In the genomic region with DNA sequence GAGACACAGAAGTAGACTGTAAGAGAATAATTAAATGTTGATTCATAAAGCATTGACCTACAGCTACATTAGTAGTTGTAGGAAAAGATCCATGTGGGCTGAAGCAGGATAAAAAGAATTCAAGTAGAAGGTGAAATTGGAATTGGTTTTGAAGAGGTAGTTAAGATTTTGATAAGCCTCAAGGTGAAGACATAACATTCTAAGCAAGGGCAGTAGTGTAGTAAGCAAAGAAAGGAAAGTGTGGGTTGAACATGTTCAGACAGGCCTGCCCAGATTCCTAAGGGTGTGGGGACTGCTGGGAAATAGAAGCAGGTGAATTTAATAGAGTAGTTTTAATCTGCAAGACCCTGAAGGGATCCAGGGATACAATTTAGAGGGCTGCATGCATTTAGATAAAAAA, we compare ENCODE assay signal across 10 cellular contexts. TPM values are rescaled to one million over a fixed set of nuclear protein-coding genes. Genes with fewer than 3 reads are reported as not detected.
DNase-seq lines count a peak whose midpoint lies in the region; ATAC-seq, FAIRE-seq and TF ChIP-seq lines count a peak whose summit lies in the region.
"Had no signal": no experiment of that assay in that cellular context is flagged by ENCODE, and none has a peak within 500 bp of the region (broad histone marks: within the 10 kb centered on the region; RNA-seq: fewer than 3 reads in every experiment).

No MANE protein-coding gene starts in this region.

- H3K36me3 ChIP-seq in HEK293 (ENCODE audit: control insufficient read depth in 2 of 2, insufficient read depth in 1 of 2, low read length in 2 of 2) = no peaks in the 10 kb centered on the region
- H3K36me3 ChIP-seq: SJCRH30 had no signal

- H3K36me3 Mint-ChIP-seq in activated naive CD4-positive, alpha-beta T cell treated with anti-CD3 and anti-CD28 coated beads, Interleukin-2, amount 50 U/mL, for 72 hours = peaks cover 12 to 36% of the 10 kb centered on the region in 2 donors

- H3K4me3 ChIP-seq in A549 (no peak overlapping the region), HEK293 (ENCODE audit: low read depth, low read length) (no peak overlapping the region)
- H3K4me3 ChIP-seq: K562, SJCRH30 had no signal

- ATAC-seq in A549 (peak; percentile 41 to 47; a peak in 3 of 6 replicates), left lobe of liver (peak; percentile 42)
- ATAC-seq in activated naive CD4-positive, alpha-beta T cell treated with anti-CD3 and anti-CD28 coated beads, Interleukin-2, amount 50 U/mL, for 72 hours = peak; percentile 9 to 57
- ATAC-seq: K562 had no signal

- no peak for TF ChIP-seq RAD21 in A549 (conservative IDR thresholded peaks at IDR 0.05 in 1 of 2, IDR thresholded peaks at IDR 0.05 in 1 of 2)

- TF ChIP-seq CTCF in A549 (IDR thresholded peaks at IDR 0.05) (no peak), HEK293 (tag by site-specific recombination; IDR thresholded peaks at IDR 0.05) (no peak)

- no peak for FAIRE-seq in A549 (lab: Jason Lieb, UNC)
- FAIRE-seq: K562 had no signal

- peak overlapping the region; percentile 71 for H3K4me2 ChIP-seq in A549

- peaks cover 0 to 8% of the 10 kb centered on the region in 2 donors for H3K9me3 Mint-ChIP-seq in activated naive CD4-positive, alpha-beta T cell treated with anti-CD3 and anti-CD28 coated beads, Interleukin-2, amount 50 U/mL, for 72 hours

- H3K4me1 ChIP-seq in A549 = peaks cover 85% of the 10 kb centered on the region
- peaks cover 43% of the 10 kb centered on the region for H3K4me1 ChIP-seq in HEK293 (ENCODE audit: control insufficient read depth, insufficient read depth, low read length)

- H3K27ac ChIP-seq in A549 (peak overlapping the region; percentile 68 to 84), HEK293 (ENCODE audit: extremely low read depth, low read depth, low read length) (peak overlapping the region; percentile 72)
- H3K27ac ChIP-seq: SJCRH30 had no signal

- POLR2A ChIA-PET in A549 (lab: Yijun Ruan, JAX) (no interaction called here), HEK293 (lab: Yijun Ruan, JAX) (no interaction called here)

- peak in 1 of 2 experiments; percentile 10 for DNase-seq in A549 (ENCODE audit: low read depth in 1 of 2, low spot score in 1 of 2)
- DNase-seq in activated naive CD4-positive, alpha-beta T cell treated with anti-CD3 and anti-CD28 coated beads, Interleukin-2, amount 50 U/mL, for 72 hours (ENCODE audit: low spot score in 2 of 2) = no peak
- no peak for DNase-seq in left lobe of liver (ENCODE audit: low spot score)
- no peak for DNase-seq in AML-193 (lab: John Stamatoyannopoulos, UW)
- DNase-seq in OCI-M2 (lab: John Stamatoyannopoulos, UW; ENCODE audit: unreplicated experiment) = no peak
- DNase-seq in amniotic stem cell (lab: John Stamatoyannopoulos, UW) = no peak
- no peak for DNase-seq in H4 (ENCODE audit: low spot score)

- no peak for TF ChIP-seq POLR2A in A549 (IDR thresholded peaks at IDR 0.05; ENCODE audit: low read length)

- CTCF ChIA-PET in A549 (lab: Yijun Ruan, JAX) = interaction anchor here (3.3 kb wide), 1 partner anchor 95 kb away, joined by 11 read pairs; no protein-coding TSS in a partner anchor
- CTCF ChIA-PET in HEK293 (lab: Yijun Ruan, JAX) = interaction anchor here (0.6 to 1.1 kb wide), 4 partner anchors 10 to 217 kb away, joined by 3 to 5 read pairs (median 4); no protein-coding TSS in a partner anchor

- H3K9me3 ChIP-seq in A549 (no peaks in the 10 kb centered on the region), HEK293 (ENCODE audit: control insufficient read depth, insufficient read depth, low read depth, low read length) (no peaks in the 10 kb centered on the region)
- H3K9me3 ChIP-seq: SJCRH30 had no signal

- peak overlapping the region; percentile 95 to 100 for H3K27ac Mint-ChIP-seq in activated naive CD4-positive, alpha-beta T cell treated with anti-CD3 and anti-CD28 coated beads, Interleukin-2, amount 50 U/mL, for 72 hours

- TF ChIP-seq EP300 in A549 (IDR thresholded peaks at IDR 0.05) = no peak

TF ChIP-seq in A549, 52 proteins besides CTCF, POLR2A, EP300 and RAD21:
- TF ChIP-seq CEBPB (IDR thresholded peaks at IDR 0.05) = no peak
- TF ChIP-seq POLR2AphosphoS2 (conservative IDR thresholded peaks at IDR 0.05; ENCODE audit: low read length) = no peak
- no peak for TF ChIP-seq ZFP36 (IDR thresholded peaks at IDR 0.05; ENCODE audit: borderline replicate concordance, partially characterized antibody)
- TF ChIP-seq CHD4 (IDR thresholded peaks at IDR 0.05; ENCODE audit: borderline replicate concordance) = no peak
- no peak for TF ChIP-seq SREBF2 (IDR thresholded peaks at IDR 0.05)
- no peak for TF ChIP-seq CBX8 (IDR thresholded peaks at IDR 0.05)
- TF ChIP-seq, protein P1, sequence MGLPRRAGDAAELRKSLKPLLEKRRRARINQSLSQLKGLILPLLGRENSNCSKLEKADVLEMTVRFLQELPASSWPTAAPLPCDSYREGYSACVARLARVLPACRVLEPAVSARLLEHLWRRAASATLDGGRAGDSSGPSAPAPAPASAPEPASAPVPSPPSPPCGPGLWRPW (IDR thresholded peaks at IDR 0.05) = no peak
TF ChIP-seq in A549: peak in this region for 0.

TF ChIP-seq in HEK293, 187 proteins besides CTCF, POLR2A, EP300 and RAD21 (continues in another document):
- TF ChIP-seq ZNF600 (tag by site-specific recombination; IDR thresholded peaks at IDR 0.05) (peak; percentile 35; the same call in 1 of the 2 replicates), EGR2 (tag by site-specific recombination; IDR thresholded peaks at IDR 0.05; ENCODE audit: low read depth) (peak; percentile 78), ZNF140 (tag by site-specific recombination; IDR thresholded peaks at IDR 0.05) (no peak), ZNF768 (tag by site-specific recombination; IDR thresholded peaks at IDR 0.05) (no peak), GLI4 (tag by site-specific recombination; IDR thresholded peaks at IDR 0.05) (no peak), ZNF677 (tag by site-specific recombination; IDR thresholded peaks at IDR 0.05) (no peak), ZNF426 (tag by site-specific recombination; IDR thresholded peaks at IDR 0.05) (no peak), KLF9 (tag by site-specific recombination; IDR thresholded peaks at IDR 0.05; ENCODE audit: low read depth) (no peak), ZNF776 (tag by site-specific recombination; IDR thresholded peaks at IDR 0.05; ENCODE audit: borderline replicate concordance) (no peak), ZNF654 (tag by site-specific recombination; IDR thresholded peaks at IDR 0.05; ENCODE audit: low read depth) (no peak), ZNF404 (tag by site-specific recombination; IDR thresholded peaks at IDR 0.05) (no peak), ZNF843 (tag by site-specific recombination; IDR thresholded peaks at IDR 0.05) (no peak), ZNF473 (tag by site-specific recombination; IDR thresholded peaks at IDR 0.05) (no peak), IKZF3 (tag by site-specific recombination; IDR thresholded peaks at IDR 0.05) (peak; percentile 38; the same call in 1 of the 2 replicates), MEIS1 (CRISPR knock-in tag; IDR thresholded peaks at IDR 0.05; ENCODE audit: borderline replicate concordance) (no peak), ZNF146 (tag by site-specific recombination; IDR thresholded peaks at IDR 0.05) (no peak), ZNF580 (tag by site-specific recombination; IDR thresholded peaks at IDR 0.05) (0 out of 2 replicates have a peak, but pooled peaks have one; percentile 46)
- TF ChIP-seq, protein P2, sequence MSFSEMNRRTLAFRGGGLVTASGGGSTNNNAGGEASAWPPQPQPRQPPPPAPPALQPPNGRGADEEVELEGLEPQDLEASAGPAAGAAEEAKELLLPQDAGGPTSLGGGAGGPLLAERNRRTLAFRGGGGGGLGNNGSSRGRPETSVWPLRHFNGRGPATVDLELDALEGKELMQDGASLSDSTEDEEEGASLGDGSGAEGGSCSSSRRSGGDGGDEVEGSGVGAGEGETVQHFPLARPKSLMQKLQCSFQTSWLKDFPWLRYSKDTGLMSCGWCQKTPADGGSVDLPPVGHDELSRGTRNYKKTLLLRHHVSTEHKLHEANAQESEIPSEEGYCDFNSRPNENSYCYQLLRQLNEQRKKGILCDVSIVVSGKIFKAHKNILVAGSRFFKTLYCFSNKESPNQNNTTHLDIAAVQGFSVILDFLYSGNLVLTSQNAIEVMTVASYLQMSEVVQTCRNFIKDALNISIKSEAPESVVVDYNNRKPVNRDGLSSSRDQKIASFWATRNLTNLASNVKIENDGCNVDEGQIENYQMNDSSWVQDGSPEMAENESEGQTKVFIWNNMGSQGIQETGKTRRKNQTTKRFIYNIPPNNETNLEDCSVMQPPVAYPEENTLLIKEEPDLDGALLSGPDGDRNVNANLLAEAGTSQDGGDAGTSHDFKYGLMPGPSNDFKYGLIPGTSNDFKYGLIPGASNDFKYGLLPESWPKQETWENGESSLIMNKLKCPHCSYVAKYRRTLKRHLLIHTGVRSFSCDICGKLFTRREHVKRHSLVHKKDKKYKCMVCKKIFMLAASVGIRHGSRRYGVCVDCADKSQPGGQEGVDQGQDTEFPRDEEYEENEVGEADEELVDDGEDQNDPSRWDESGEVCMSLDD (tag by site-specific recombination; IDR thresholded peaks at IDR 0.05) = no peak
- TF ChIP-seq, protein P3, sequence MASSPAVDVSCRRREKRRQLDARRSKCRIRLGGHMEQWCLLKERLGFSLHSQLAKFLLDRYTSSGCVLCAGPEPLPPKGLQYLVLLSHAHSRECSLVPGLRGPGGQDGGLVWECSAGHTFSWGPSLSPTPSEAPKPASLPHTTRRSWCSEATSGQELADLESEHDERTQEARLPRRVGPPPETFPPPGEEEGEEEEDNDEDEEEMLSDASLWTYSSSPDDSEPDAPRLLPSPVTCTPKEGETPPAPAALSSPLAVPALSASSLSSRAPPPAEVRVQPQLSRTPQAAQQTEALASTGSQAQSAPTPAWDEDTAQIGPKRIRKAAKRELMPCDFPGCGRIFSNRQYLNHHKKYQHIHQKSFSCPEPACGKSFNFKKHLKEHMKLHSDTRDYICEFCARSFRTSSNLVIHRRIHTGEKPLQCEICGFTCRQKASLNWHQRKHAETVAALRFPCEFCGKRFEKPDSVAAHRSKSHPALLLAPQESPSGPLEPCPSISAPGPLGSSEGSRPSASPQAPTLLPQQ (tag by site-specific recombination; IDR thresholded peaks at IDR 0.05) = no peak

RNA-seq across cellular contexts. Expression of gene TAB2, which starts 19.0 kb away (rescaled TPM):
- polyA plus RNA-seq in A549 (2011; rRNA removed) = 49.0 and 49.6 TPM in 2 replicates
- polyA plus RNA-seq in A549 (2012; cell fraction: cytosol; rRNA removed) = 10.7 and 13.9 TPM in 2 replicates
- 3.6 and 5.0 TPM in 2 replicates for polyA plus RNA-seq in A549 (2012; cell fraction: nucleus; rRNA removed)
- 23.0 to 25.0 TPM (median 23.1 TPM) in 3 replicates for polyA plus RNA-seq in A549 (2017; fragmentation: RNase III; extraction: RNeasy Plus Mini Kit Qiagen cat#74134 plus additional on column Dnase treatment)
- 30.8 and 31.9 TPM in 2 replicates for polyA minus RNA-seq in A549 (2011; rRNA and poly(A)+ RNA removed)
- 10 to 100 TPM; 88.0 to 98.2 TPM for total RNA-seq in activated naive CD4-positive, alpha-beta T cell treated with anti-CD3 and anti-CD28 coated beads, Interleukin-2, amount 50 U/mL, for 72 hours
- 26.9 TPM for total RNA-seq in left lobe of liver
- 15.5 and 16.7 TPM in 2 replicates for total RNA-seq in H4 (2014; rRNA removed; shearing (Covaris generic))
